8 cellular contexts compared by ENCODE assay signal in the genomic region with DNA sequence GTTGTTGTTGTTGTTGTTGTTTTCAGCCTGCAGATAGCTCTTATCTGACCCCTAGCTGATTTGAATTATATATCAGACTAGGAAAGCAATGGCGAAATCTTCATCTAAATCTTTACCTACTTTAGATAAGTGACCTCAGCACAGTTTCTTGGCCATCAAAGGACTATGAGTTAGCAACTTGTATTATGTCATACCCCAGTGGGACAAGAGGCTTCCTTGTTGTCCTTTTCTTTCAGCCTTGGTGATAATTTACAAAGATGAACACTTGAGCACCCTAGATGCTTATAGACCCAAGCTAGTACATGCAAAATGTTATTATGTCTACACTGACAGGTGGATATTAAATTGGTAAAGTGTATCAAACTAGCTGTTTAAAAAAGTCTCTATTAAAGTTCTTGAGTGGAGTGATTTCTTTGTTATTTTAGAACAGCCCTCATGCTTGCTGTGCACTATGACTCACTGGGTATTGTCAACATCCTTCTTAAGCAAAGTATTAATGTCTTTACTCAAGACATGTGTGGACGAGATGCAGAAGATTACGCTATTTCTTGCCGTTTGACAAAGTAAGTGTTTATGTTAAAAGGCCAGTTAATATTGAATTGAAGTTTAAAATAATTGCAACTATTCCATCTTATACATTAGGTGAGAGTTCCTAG. TPM values are rescaled to one million over a fixed set of nuclear protein-coding genes. Genes with fewer than 3 reads are reported as not detected.
A peak's percentile ranks its signal among the peaks of the same experiment; 100 is the strongest.
DNase-seq lines count a peak whose midpoint lies in the region; ATAC-seq and TF ChIP-seq lines count a peak whose summit lies in the region.
"Not testable (repeated sequence)": the region's sequence is repeated elsewhere in the genome, so short reads cannot be mapped to it uniquely, and the experiment has no call there.

No MANE protein-coding gene starts in this region.

- not testable (repeated sequence) for H3K9me3 ChIP-seq in Caco-2; Panc1 (ENCODE audit: control insufficient read depth, insufficient read depth, low read depth, low read length)

- peaks cover 13% of the 10 kb centered on the region for H3K4me1 ChIP-seq in Caco-2
- not testable (repeated sequence) for H3K4me1 ChIP-seq in Panc1 (ENCODE audit: control insufficient read depth, insufficient read depth, low read length)

- intact Hi-C loops in Caco-2 (cut with micrococcal nuclease; ENCODE audit: unreplicated experiment); Panc1 (cut with micrococcal nuclease; ENCODE audit: unreplicated experiment): not testable (repeated sequence)

- peaks cover 15% of the 10 kb centered on the region for H3K4me1 Mint-ChIP-seq in Caco-2 (ENCODE audit: low read depth, unreplicated experiment)
- H3K4me1 Mint-ChIP-seq in activated T-helper 17 cell treated with anti-CD3 and anti-CD28 coated beads, Interleukin-2, amount 50 U/mL, for 72 hours = not testable (repeated sequence)

- not testable (repeated sequence) for H3K27ac ChIP-seq in Panc1 (ENCODE audit: low read length)

- H3K4me3 ChIP-seq in Caco-2 (ENCODE audit: low read depth, low read length); Panc1 (ENCODE audit: low read depth in 2 of 2, low read length in 2 of 2); choroid plexus epithelial cell (ENCODE audit: low read depth, low read length); fibroblast of mammary gland (ENCODE audit: control insufficient read depth, low read depth, low read length); skeletal muscle cell (ENCODE audit: low read depth, low read length): not testable (repeated sequence)

- not testable (repeated sequence) for H3K27me3 ChIP-seq in Caco-2 (replicated peaks; ENCODE audit: control insufficient read depth, insufficient read depth, low read length); Panc1 (ENCODE audit: control insufficient read depth, insufficient read depth, low read length)

- not testable (repeated sequence) for BruUV-seq in Caco-2 (replicated peaks; lab: Mats Ljungman, UMichigan); Panc1 (replicated peaks; lab: Mats Ljungman, UMichigan)

- not testable (repeated sequence) for TF ChIP-seq CTCF in Caco-2 (IDR thresholded peaks at IDR 0.05; ENCODE audit: insufficient read depth in 1 of 2, low read depth in 1 of 2, low read length in 1 of 2, severe bottlenecking in 1 of 2, unreplicated experiment in 1 of 2); Panc1 (IDR thresholded peaks at IDR 0.05); choroid plexus epithelial cell (conservative IDR thresholded peaks at IDR 0.05; ENCODE audit: low read depth, low read length); fibroblast of mammary gland (conservative IDR thresholded peaks at IDR 0.05; ENCODE audit: control insufficient read depth, insufficient read depth, low read depth, low read length)

- not testable (repeated sequence) for H3K9me3 Mint-ChIP-seq in Caco-2 (ENCODE audit: unreplicated experiment); activated T-helper 17 cell treated with anti-CD3 and anti-CD28 coated beads, Interleukin-2, amount 50 U/mL, for 72 hours

- not testable (repeated sequence) for H3K36me3 ChIP-seq in Caco-2 (ENCODE audit: control insufficient read depth, insufficient read depth, low read length); Panc1 (ENCODE audit: control insufficient read depth, insufficient read depth, low read length)

- 0 out of 2 replicates have a peak, but pooled peaks have one; percentile 66 for ATAC-seq in Panc1
- ATAC-seq in activated T-helper 17 cell treated with anti-CD3 and anti-CD28 coated beads, Interleukin-2, amount 50 U/mL, for 72 hours (replicated peaks) = not testable (repeated sequence)

- POLR2A ChIA-PET in Caco-2 (lab: Charles Lee); Panc1 (lab: Charles Lee): not testable (repeated sequence)

- peak overlapping the region; percentile 75 for H3K27ac Mint-ChIP-seq in Caco-2 (ENCODE audit: unreplicated experiment)
- peak overlapping the region; percentile 93 for H3K27ac Mint-ChIP-seq in activated T-helper 17 cell treated with anti-CD3 and anti-CD28 coated beads, Interleukin-2, amount 50 U/mL, for 72 hours

- H3K36me3 Mint-ChIP-seq in Caco-2 (ENCODE audit: insufficient read depth, unreplicated experiment) = not testable (repeated sequence)
- H3K36me3 Mint-ChIP-seq in activated T-helper 17 cell treated with anti-CD3 and anti-CD28 coated beads, Interleukin-2, amount 50 U/mL, for 72 hours (ENCODE audit: low read depth) = peaks cover 12% of the 10 kb centered on the region

- not testable (repeated sequence) for H3K4me3 Mint-ChIP-seq in Caco-2 (ENCODE audit: unreplicated experiment); activated T-helper 17 cell treated with anti-CD3 and anti-CD28 coated beads, Interleukin-2, amount 50 U/mL, for 72 hours

- in situ Hi-C loops in Panc1 (cut with HindIII; ENCODE audit: low pct_unique_long_range_greater_than_20kb, low sequenced_read_pairs) = not testable (repeated sequence)

- CTCF ChIA-PET in Caco-2 (lab: Charles Lee); Panc1 (lab: Charles Lee): not testable (repeated sequence)

- not testable (repeated sequence) for DNase-seq in Caco-2
- peak; percentile 14 for DNase-seq in HPDE6-E6E7 (ENCODE audit: extremely low spot score)
- peak; percentile 47 for DNase-seq in Panc1 (ENCODE audit: low read depth, low spot score)
- peak; percentile 63 for DNase-seq in choroid plexus epithelial cell (ENCODE audit: low read depth)
- peak; percentile 87 for DNase-seq in fibroblast of mammary gland (ENCODE audit: low read depth)
- DNase-seq in kidney glomerular epithelial cell (lab: John Stamatoyannopoulos, UW) = peak; percentile 10
- peak; percentile 25 for DNase-seq in skeletal muscle cell (ENCODE audit: low read depth)

- H3K27me3 Mint-ChIP-seq in Caco-2 (ENCODE audit: insufficient read depth, unreplicated experiment); activated T-helper 17 cell treated with anti-CD3 and anti-CD28 coated beads, Interleukin-2, amount 50 U/mL, for 72 hours: not testable (repeated sequence)

RNA-seq across cellular contexts. Expression of a gene that starts 56.6 kb away (rescaled TPM):
- total RNA-seq in Caco-2 (2022) = 20.0 and 22.3 TPM in 2 replicates
- 7.7 TPM for total RNA-seq in Panc1 (2021; ENCODE audit: unreplicated experiment)
- polyA plus RNA-seq in Panc1 (2012; ENCODE audit: insufficient read length) = 1.6 TPM
- total RNA-seq in activated T-helper 17 cell treated with anti-CD3 and anti-CD28 coated beads, Interleukin-2, amount 50 U/mL, for 72 hours = 10 to 100 TPM; 17.4 to 18.4 TPM
